ENCODE assay signal across 20 cellular contexts in the genomic region with DNA sequence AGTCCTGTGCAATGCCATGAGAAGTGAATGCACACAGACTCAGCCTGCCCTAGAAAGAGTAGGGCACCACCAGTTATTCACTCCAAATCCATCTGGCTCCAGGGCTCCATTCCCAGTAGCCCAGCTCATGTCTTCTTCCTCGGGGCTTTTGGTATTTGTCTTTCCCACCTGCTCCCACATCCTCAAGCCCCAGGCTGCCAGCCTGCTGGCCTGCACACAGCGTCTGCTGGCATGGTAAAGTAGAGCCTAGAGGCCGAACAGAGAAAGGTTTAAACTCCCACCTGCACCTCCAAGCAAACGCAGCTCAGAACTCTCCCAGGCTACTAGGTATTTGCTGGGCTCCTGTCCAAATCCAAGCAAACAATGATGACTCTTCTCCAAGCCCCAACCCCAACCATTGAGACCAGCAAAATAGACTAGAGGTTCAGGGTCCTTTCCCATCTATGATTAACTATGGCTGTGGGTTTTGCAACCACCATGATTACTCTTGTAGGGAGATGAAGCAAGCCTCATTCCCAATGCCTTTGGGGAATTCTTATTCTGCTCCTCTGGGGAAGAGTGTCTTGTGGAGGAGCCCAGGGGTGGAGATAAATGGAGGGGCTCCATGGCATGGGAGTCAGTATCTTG. TPM values are rescaled to one million over a fixed set of nuclear protein-coding genes. Genes with fewer than 3 reads are reported as not detected.
A peak's percentile ranks its signal among the peaks of the same experiment; 100 is the strongest.
DNase-seq lines count a peak whose midpoint lies in the region; ATAC-seq and TF ChIP-seq lines count a peak whose summit lies in the region.
"Had no signal": no experiment of that assay in that cellular context is flagged by ENCODE, and none has a peak within 500 bp of the region (broad histone marks: within the 10 kb centered on the region; RNA-seq: fewer than 3 reads in every experiment).

No MANE protein-coding gene starts in this region.

- no peak overlapping the region for H3K4me3 ChIP-seq in GM23248
- no peak overlapping the region for H3K4me3 ChIP-seq in mammary epithelial cell (replicated peaks in 1 of 3; ENCODE audit: insufficient read depth in 1 of 3, low read depth in 2 of 3, low read length in 3 of 3)
- H3K4me3 ChIP-seq in fibroblast of mammary gland (ENCODE audit: control insufficient read depth, low read depth, low read length): no peak overlapping the region
- H3K4me3 ChIP-seq in sigmoid colon: no peak overlapping the region
- H3K4me3 ChIP-seq: BLaER1 had no signal

- TF ChIP-seq CTCF in mammary epithelial cell (conservative IDR thresholded peaks at IDR 0.05 in 1 of 2, IDR thresholded peaks at IDR 0.05 in 1 of 2; ENCODE audit: extremely low read depth in 1 of 2, insufficient read depth in 1 of 2, low read depth in 1 of 2, low read length in 2 of 2) (no peak), fibroblast of mammary gland (conservative IDR thresholded peaks at IDR 0.05; ENCODE audit: control insufficient read depth, insufficient read depth, low read depth, low read length) (no peak), sigmoid colon (IDR thresholded peaks at IDR 0.05) (no peak)

- TF ChIP-seq POLR2A in sigmoid colon (IDR thresholded peaks at IDR 0.05): no peak

- DNase-seq in GM23248 (peak; percentile 48), mammary epithelial cell (no peak), fibroblast of mammary gland (ENCODE audit: low read depth) (peak; percentile 87), sigmoid colon (peak; percentile 43), NCI-H2029 treated with DMSO at 0.1 percent for 48 hours (lab: John Stamatoyannopoulos, UW) (no peak)
- no peak for DNase-seq in activated effector memory CD4-positive, alpha-beta T cell treated with anti-CD3 and anti-CD28 coated beads, Interleukin-2, amount 50 U/mL, for 16 hours
- DNase-seq: Calu3; CD4-positive, alpha-beta memory T cell; H7; NCI-H1417; NCI-H187; NCI-H2227 treated with DMSO at 0.1 percent for 48 hours; NCI-H510A treated with DMSO at 0.1 percent for 48 hours; NCI-H82; PC-3; RPMI8226; SHP77 treated with DMSO at 0.1 percent for 48 hours had no signal

- no peak overlapping the region for H3K4me2 ChIP-seq in GM23248 (ENCODE audit: unreplicated experiment)
- no peak overlapping the region for H3K4me2 ChIP-seq in mammary epithelial cell (ENCODE audit: insufficient read depth, low read depth, low read length)
- H3K4me2 ChIP-seq: BLaER1, KMS-11 had no signal

- H2AFZ ChIP-seq in GM23248 (peak overlapping the region; percentile 48; the same call in 1 of the 2 replicates), mammary epithelial cell (ENCODE audit: low read depth, low read length) (peak overlapping the region; percentile 48)

- no TSS peak for BruUV-seq in mammary epithelial cell (replicated peaks; lab: Mats Ljungman, UMichigan)

- 78 to 84% methylated on average over 4 of the region's 4 CpGs for WGBS in GM23248 (ENCODE audit: low coverage in 1 of 2, low lambda C conversion rate in 2 of 2, missing lambda C conversion rate in 2 of 2), 2 experiments
- 11% methylated on average over 4 of the region's 4 CpGs for WGBS in mammary epithelial cell (ENCODE audit: low coverage, missing lambda C conversion rate)
- 37 to 76% methylated on average over 4 of the region's 4 CpGs for WGBS in sigmoid colon, 2 donors

- ATAC-seq in HG03045 (IDR thresholded peaks at IDR 0.05; ENCODE audit: unreplicated experiment): no peak
- ATAC-seq: PC-3 had no signal

- H3K27me3 ChIP-seq in GM23248 (replicated peaks; ENCODE audit: insufficient read depth) (no peaks in the 10 kb centered on the region), mammary epithelial cell (ENCODE audit: insufficient read depth, low read length) (no peaks in the 10 kb centered on the region), sigmoid colon (no peaks in the 10 kb centered on the region)

- CTCF ChIA-PET in mammary epithelial cell (lab: Charles Lee; ENCODE audit: low non-redundant PET): no interaction called here

- H3K27ac ChIP-seq in GM23248: peak overlapping the region; percentile 5; the same call in 1 of the 2 replicates
- H3K27ac ChIP-seq in mammary epithelial cell (ENCODE audit: insufficient read depth, low read depth, low read length): no peak overlapping the region
- no peak overlapping the region for H3K27ac ChIP-seq in sigmoid colon
- H3K27ac ChIP-seq: BLaER1, KMS-11 had no signal

- in situ Hi-C loops in GM23248 (cut with MboI): no loop called here
- in situ Hi-C loops in mammary epithelial cell (cut with MboI; ENCODE audit: low sequenced_read_pairs in 2 of 2): no loop called here

- H3K9me3 ChIP-seq in GM23248 (ENCODE audit: low read depth) (no peaks in the 10 kb centered on the region), mammary epithelial cell (replicated peaks; ENCODE audit: insufficient read depth, low read length) (no peaks in the 10 kb centered on the region), sigmoid colon (no peaks in the 10 kb centered on the region)
- H3K9me3 ChIP-seq: BLaER1 had no signal

- no peaks in the 10 kb centered on the region for H3K36me3 ChIP-seq in GM23248 (ENCODE audit: low read depth)
- no peaks in the 10 kb centered on the region for H3K36me3 ChIP-seq in mammary epithelial cell (ENCODE audit: insufficient read depth, low read length)
- no peaks in the 10 kb centered on the region for H3K36me3 ChIP-seq in sigmoid colon
- H3K36me3 ChIP-seq: BLaER1 had no signal

- intact Hi-C loops in mammary epithelial cell (cut with micrococcal nuclease): no loop called here
- intact Hi-C loops in sigmoid colon (cut with DNase I): no loop called here

- H4K20me1 ChIP-seq in GM23248 (ENCODE audit: insufficient read depth) (no peaks in the 10 kb centered on the region), mammary epithelial cell (ENCODE audit: insufficient read depth, low read length) (no peaks in the 10 kb centered on the region)
- H4K20me1 ChIP-seq: BLaER1 had no signal

- H3K4me1 ChIP-seq in GM23248 (ENCODE audit: insufficient read depth) (peaks cover 25% of the 10 kb centered on the region), mammary epithelial cell (ENCODE audit: insufficient read depth, low read length) (peaks cover 22% of the 10 kb centered on the region), sigmoid colon (peaks cover 0 to 9% (median 8%) of the 10 kb centered on the region in 4 donors)

- H3F3A ChIP-seq in GM23248 (ENCODE audit: insufficient read depth): peaks cover 19% of the 10 kb centered on the region

- TF ChIP-seq EP300 in sigmoid colon (IDR thresholded peaks at IDR 0.05): no peak

- H3K9ac ChIP-seq in GM23248 (no peak overlapping the region), mammary epithelial cell (ENCODE audit: insufficient read depth, low read length) (no peak overlapping the region)
- H3K9ac ChIP-seq: BLaER1, KMS-11 had no signal

- dilution Hi-C loops in mammary epithelial cell (cut with HindIII; ENCODE audit: low sequenced_read_pairs): no loop called here

- no peaks in the 10 kb centered on the region for H3K9me2 ChIP-seq in GM23248 (ENCODE audit: insufficient read depth)

- no peaks in the 10 kb centered on the region for H3K79me2 ChIP-seq in GM23248 (ENCODE audit: insufficient read depth)
- H3K79me2 ChIP-seq in mammary epithelial cell (ENCODE audit: insufficient read depth, low read length): no peaks in the 10 kb centered on the region

RNA-seq across cellular contexts. Expression of gene VDR, which starts 5.2 kb away (rescaled TPM):
- 30.5 and 37.2 TPM in 2 replicates for total RNA-seq in GM23248 (2014; rRNA removed; shearing (Covaris generic))
- 23.9 and 25.5 TPM in 2 replicates for polyA plus RNA-seq in GM23248 (2016; fragmentation: Nextera tagmentation; extraction: Ambion mirVana)
- 10 to 100 TPM; 71.8 to 89.5 TPM for total RNA-seq in mammary epithelial cell
- 105 TPM for polyA plus RNA-seq in mammary epithelial cell
- 129 TPM for polyA minus RNA-seq in mammary epithelial cell
- 1 to 10 TPM in 3 of 4 donors, under 1 TPM in 1; 0.71 to 2.5 (median 1.5) TPM for total RNA-seq in sigmoid colon
- 10 to 100 TPM; 36.0 to 69.1 (median 60.5) TPM for polyA plus RNA-seq in sigmoid colon

RNA-seq across cellular contexts. Expression of gene TMEM106C, which starts 53.4 kb away (rescaled TPM):
- total RNA-seq in GM23248 (2014; rRNA removed; shearing (Covaris generic)): 57.5 and 79.8 TPM in 2 replicates
- polyA plus RNA-seq in GM23248 (2016; fragmentation: Nextera tagmentation; extraction: Ambion mirVana) (69.4 and 70.4 TPM in 2 replicates), mammary epithelial cell (231 TPM), sigmoid colon (100 to 1,000 TPM; 145 to 199 (median 169) TPM)
- total RNA-seq in mammary epithelial cell (10 to 100 TPM; 82.5 to 90.2 TPM), sigmoid colon (100 to 1,000 TPM in 2 of 4 donors, 10 to 100 TPM in 2; 46.2 to 122 (median 92.2) TPM)
- 220 TPM for polyA minus RNA-seq in mammary epithelial cell

Comparison
In these comparisons a context has a peak if more than half of its experiments do, and no peak if none do; other contexts are left out.
1. DNase-seq: peak in GM23248 (single experiment), fibroblast of mammary gland (single experiment) and sigmoid colon (single experiment); none in mammary epithelial cell (single experiment), NCI-H2029 treated with DMSO at 0.1 percent for 48 hours (single experiment) and activated effector memory CD4-positive, alpha-beta T cell treated with anti-CD3 and anti-CD28 coated beads, Interleukin-2, amount 50 U/mL, for 16 hours (single experiment).